16 cellular contexts compared by ENCODE assay signal in the genomic region with DNA sequence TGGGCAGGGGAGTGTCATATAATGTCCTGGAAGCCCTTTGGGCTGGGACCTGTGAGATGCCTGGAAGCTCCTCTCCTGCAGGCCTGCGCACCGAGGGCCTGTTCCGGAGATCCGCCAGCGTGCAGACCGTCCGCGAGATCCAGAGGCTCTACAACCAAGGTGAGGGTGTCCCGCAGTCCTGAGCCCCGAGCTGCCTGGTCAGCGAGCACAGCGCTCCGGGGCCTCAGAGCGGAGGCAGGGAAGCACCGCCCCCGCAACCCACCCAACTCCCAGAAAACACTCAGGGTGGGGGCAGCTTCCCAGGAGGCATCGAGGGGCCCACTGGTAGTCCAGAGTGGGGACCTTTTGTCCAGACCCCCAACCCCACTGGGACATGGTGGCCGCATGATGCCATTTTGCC.
A peak's percentile ranks its signal among the peaks of the same experiment; 100 is the strongest.
DNase-seq lines count a peak whose midpoint lies in the region; ATAC-seq and TF ChIP-seq lines count a peak whose summit lies in the region.
"Had no signal": no experiment of that assay in that cellular context is flagged by ENCODE, and none has a peak within 500 bp of the region (broad histone marks: within the 10 kb centered on the region; RNA-seq: fewer than 3 reads in every experiment).

No MANE protein-coding gene starts in this region.

- no peak overlapping the region for H3K4me2 ChIP-seq in osteoblast (ENCODE audit: insufficient read depth, low read length)
- H3K4me2 ChIP-seq: GM23338 had no signal

- H3K4me3 ChIP-seq in H7 (ENCODE audit: insufficient read depth, low read depth, low read length) (no peak overlapping the region), endodermal cell (ENCODE audit: low read length) (no peak overlapping the region), osteoblast (ENCODE audit: insufficient read depth, low read length) (no peak overlapping the region), upper lobe of right lung (no peak overlapping the region)
- H3K4me3 ChIP-seq: GM12878, GM23338, HAP-1 had no signal

- TF ChIP-seq CTCF in endodermal cell (conservative IDR thresholded peaks at IDR 0.05) (no peak), osteoblast (IDR thresholded peaks at IDR 0.05; ENCODE audit: extremely low read depth, low read depth, low read length) (no peak), upper lobe of right lung (IDR thresholded peaks at IDR 0.05) (no peak)

- intact Hi-C loops in upper lobe of right lung (cut with DNase I): no loop called here

- WGBS in endodermal cell (ENCODE audit: insufficient coverage in 1 of 2, insufficient read length in 1 of 2), 2 experiments: 96 to 100% methylated on average over 7 to 18 of the region's 18 CpGs

- H3K27me3 ChIP-seq in H7 (ENCODE audit: control insufficient read depth, insufficient read depth, low read length) (no peaks in the 10 kb centered on the region), endodermal cell (ENCODE audit: control insufficient read depth, insufficient read depth, low read length, poor library complexity, severe bottlenecking) (no peaks in the 10 kb centered on the region), osteoblast (ENCODE audit: insufficient read depth, low read length) (no peaks in the 10 kb centered on the region), upper lobe of right lung (no peaks in the 10 kb centered on the region)

- H3K9ac ChIP-seq in endodermal cell (ENCODE audit: extremely low read depth, low read length, poor library complexity, severe bottlenecking): no peak overlapping the region

- H2AFZ ChIP-seq in osteoblast (ENCODE audit: low read length): no peak overlapping the region
- H2AFZ ChIP-seq: GM23338 had no signal

- H3K9me3 Mint-ChIP-seq in endodermal cell: peaks cover 14% of the 10 kb centered on the region

- ATAC-seq in upper lobe of right lung (no peak), GM18909 (IDR thresholded peaks at IDR 0.05; ENCODE audit: poor library complexity, unreplicated experiment) (no peak)
- ATAC-seq: GM12878, GM23338 had no signal

- no peaks in the 10 kb centered on the region for H3K27me3 Mint-ChIP-seq in endodermal cell (ENCODE audit: insufficient read depth)

- H3K27ac Mint-ChIP-seq in endodermal cell: peak overlapping the region; percentile 40
- H3K27ac Mint-ChIP-seq: CD4-positive, alpha-beta memory T cell; GM23338; HFFc6 had no signal

- H3K36me3 Mint-ChIP-seq in endodermal cell (ENCODE audit: low read depth): peaks cover 30% of the 10 kb centered on the region
- H3K36me3 Mint-ChIP-seq: CD4-positive, alpha-beta memory T cell had no signal

- no peaks in the 10 kb centered on the region for H3K4me1 Mint-ChIP-seq in endodermal cell
- H3K4me1 Mint-ChIP-seq: CD4-positive, alpha-beta memory T cell had no signal

- H4K20me1 ChIP-seq in osteoblast (ENCODE audit: insufficient read depth, low read length): no peaks in the 10 kb centered on the region

- no peak overlapping the region for H3K27ac ChIP-seq in endodermal cell (ENCODE audit: low read depth, low read length)
- no peak overlapping the region for H3K27ac ChIP-seq in osteoblast (ENCODE audit: low read depth, low read length)
- H3K27ac ChIP-seq in upper lobe of right lung: no peak overlapping the region

- peaks cover 2% of the 10 kb centered on the region for H3K36me3 ChIP-seq in H7 (replicated peaks; ENCODE audit: control insufficient read depth, insufficient read depth, low read length)
- no peaks in the 10 kb centered on the region for H3K36me3 ChIP-seq in endodermal cell (ENCODE audit: control insufficient read depth, insufficient read depth, low read length)
- H3K36me3 ChIP-seq in osteoblast (ENCODE audit: insufficient read depth, low read length): no peaks in the 10 kb centered on the region
- no peaks in the 10 kb centered on the region for H3K36me3 ChIP-seq in upper lobe of right lung
- H3K36me3 ChIP-seq: HAP-1 had no signal

- H3K4me1 ChIP-seq in endodermal cell (ENCODE audit: control insufficient read depth, insufficient read depth, low read length): no peaks in the 10 kb centered on the region
- H3K4me1 ChIP-seq in osteoblast (ENCODE audit: insufficient read depth, low read length): no peaks in the 10 kb centered on the region
- no peaks in the 10 kb centered on the region for H3K4me1 ChIP-seq in upper lobe of right lung
- H3K4me1 ChIP-seq: HAP-1 had no signal

- H3K4me3 Mint-ChIP-seq in endodermal cell: no peak overlapping the region
- H3K4me3 Mint-ChIP-seq: CD4-positive, alpha-beta memory T cell; GM23338; HFFc6 had no signal

- DNase-seq in H7: peak; percentile 26
- no peak for DNase-seq in endodermal cell
- peak; percentile 32 for DNase-seq in osteoblast (ENCODE audit: insufficient read length, low spot score, missing footprints)
- no peak for DNase-seq in upper lobe of right lung
- DNase-seq in islet precursor cell: no peak
- DNase-seq: CD4-positive, alpha-beta memory T cell; COR-L47; DMS 273 treated with DMSO at 0.1 percent for 48 hours; DMS79; EL; GDM1; HFFc6 had no signal

- no peaks in the 10 kb centered on the region for H3K9me3 ChIP-seq in endodermal cell (ENCODE audit: control insufficient read depth, low read length)
- no peaks in the 10 kb centered on the region for H3K9me3 ChIP-seq in osteoblast (ENCODE audit: low read depth, low read length)
- no peaks in the 10 kb centered on the region for H3K9me3 ChIP-seq in upper lobe of right lung
- H3K9me3 ChIP-seq: HAP-1 had no signal

- H3K79me2 ChIP-seq in osteoblast (ENCODE audit: insufficient read depth, low read length): no peaks in the 10 kb centered on the region

Comparison
In these comparisons a context has a peak if more than half of its experiments do, and no peak if none do; other contexts are left out.
1. DNase-seq: peak in H7 (single experiment) and osteoblast (single experiment); none in endodermal cell (single experiment), upper lobe of right lung (single experiment) and islet precursor cell (single experiment).